In genomic region chr5:140253985-140254384, GRCh38 we compare ENCODE assay signal across 12 cellular contexts. TPM values are rescaled to one million over a fixed set of nuclear protein-coding genes. Genes with fewer than 3 reads are reported as not detected.
DNase-seq lines count a peak whose midpoint lies in the region; ATAC-seq, FAIRE-seq and TF ChIP-seq lines count a peak whose summit lies in the region.
"Had no signal": no experiment of that assay in that cellular context is flagged by ENCODE, and none has a peak within 500 bp of the region (broad histone marks: within the 10 kb centered on the region; RNA-seq: fewer than 3 reads in every experiment).

No MANE protein-coding gene starts in this region.

- ATAC-seq in esophagus mucosa (peak; percentile 80), pancreas (peak in 3 of 4 donors; percentile 46 to 64 (median 49))

- H3K27me3 ChIP-seq in pancreas (no peaks in the 10 kb centered on the region), suprapubic skin (no peaks in the 10 kb centered on the region)

- H3K4me1 ChIP-seq in pancreas (peaks cover 0 to 5% (median 0%) of the 10 kb centered on the region in 3 donors), suprapubic skin (peaks cover 33% of the 10 kb centered on the region)

- 48 to 65% methylated on average over 4 of the region's 4 CpGs for WGBS in pancreas, 2 donors
- WGBS in suprapubic skin: 36% methylated on average over 4 of the region's 4 CpGs

- H3K27ac ChIP-seq in pancreas: no peak overlapping the region
- no peak overlapping the region for H3K27ac ChIP-seq in suprapubic skin

- no peak for FAIRE-seq in pancreas (lab: Jason Lieb, UNC)

- no peak for TF ChIP-seq CTCF in pancreas (IDR thresholded peaks at IDR 0.05)
- TF ChIP-seq CTCF in suprapubic skin (IDR thresholded peaks at IDR 0.05): no peak

- DNase-seq in COR-L47 (lab: John Stamatoyannopoulos, UW): peak; percentile 5
- peak; percentile 46 for DNase-seq in NCI-H460 (ENCODE audit: extremely low read depth, low read depth)
- DNase-seq in pancreas: no peak
- DNase-seq in activated effector memory CD4-positive, alpha-beta T cell treated with anti-CD3 and anti-CD28 coated beads, Interleukin-2, amount 50 U/mL, for 16 hours: no peak
- no peak for DNase-seq in NCI-H2029 (lab: John Stamatoyannopoulos, UW)
- no peak for DNase-seq in ecto neural progenitor cell (ENCODE audit: low spot score)
- no peak for DNase-seq in suprapubic skin (ENCODE audit: low spot score in 2 of 2)
- DNase-seq: amygdala; CD4-positive, alpha-beta memory T cell; effector CD8-positive, alpha-beta T cell; NCI-H2081 had no signal

- H3K9me3 ChIP-seq in pancreas (no peaks in the 10 kb centered on the region), suprapubic skin (no peaks in the 10 kb centered on the region)

- intact Hi-C loops in pancreas (cut with DNase I): no loop called here

- TF ChIP-seq EP300 in suprapubic skin (IDR thresholded peaks at IDR 0.05): no peak

- TF ChIP-seq POLR2A in suprapubic skin (IDR thresholded peaks at IDR 0.05): no peak

- H3K4me3 ChIP-seq in pancreas (no peak overlapping the region), suprapubic skin (no peak overlapping the region)

- peaks cover 0 to 4% (median 0%) of the 10 kb centered on the region in 3 donors for H3K36me3 ChIP-seq in pancreas
- H3K36me3 ChIP-seq in suprapubic skin: peaks cover 15% of the 10 kb centered on the region

RNA-seq across cellular contexts. Expression of gene PFDN1, which starts 48.9 kb away (rescaled TPM):
- 84.3 and 90.4 TPM in 2 replicates for total RNA-seq in NCI-H460 (2014; rRNA removed; shearing (Covaris generic))
- 58.8 and 82.9 TPM in 2 replicates for polyA plus RNA-seq in NCI-H460 (2014; cell fraction: nucleus; rRNA removed)
- total RNA-seq in esophagus mucosa (33.5 TPM), pancreas (10 to 100 TPM; 10.5 to 26.3 (median 15.0) TPM), suprapubic skin (10 to 100 TPM; 58.7 to 91.7 (median 76.2) TPM)
- 10 to 100 TPM; 38.9 to 43.9 TPM for polyA plus RNA-seq in pancreas

Comparison
In these comparisons a context has a peak if more than half of its experiments do, and no peak if none do; other contexts are left out.
1. DNase-seq: peak in COR-L47 (single experiment) and NCI-H460 (single experiment); none in pancreas (0 of 6), activated effector memory CD4-positive, alpha-beta T cell treated with anti-CD3 and anti-CD28 coated beads, Interleukin-2, amount 50 U/mL, for 16 hours (single experiment), NCI-H2029 (single experiment), ecto neural progenitor cell (single experiment) and suprapubic skin (0 of 2).